In genomic region chr19:7488736-7489353, GRCh38 we compare ENCODE assay signal across 8 cellular contexts. TPM values are rescaled to one million over a fixed set of nuclear protein-coding genes. Genes with fewer than 3 reads are reported as not detected.
DNase-seq lines count a peak whose midpoint lies in the region; ATAC-seq and TF ChIP-seq lines count a peak whose summit lies in the region.

TSS of gene PEX11G (minus strand) at chr19:7489035. CDS start at chr19:7489010, 25 bp downstream.

- H3K36me3 ChIP-seq in endocrine pancreas (ENCODE audit: control insufficient read depth, insufficient read depth, low read length) = no peaks in the 10 kb centered on the region

- no peak for TF ChIP-seq CTCF in GM10248 (IDR thresholded peaks at IDR 0.05; ENCODE audit: control extremely low read depth, extremely low read depth, low read depth, missing control alignments)

- POLR2A ChIA-PET in GM10248 (lab: Yijun Ruan, JAX) = interaction anchor here (0.5 kb wide), 1 partner anchor 18 kb away, joined by 4 read pairs; no protein-coding TSS in a partner anchor

- H3K9me3 ChIP-seq in endocrine pancreas (ENCODE audit: control insufficient read depth, low read length) = no peaks in the 10 kb centered on the region

- CTCF ChIA-PET in GM10248 (lab: Yijun Ruan, JAX) = interaction anchor here (0.7 kb wide), 1 partner anchor 8 kb away, joined by 4 read pairs; a partner anchor contains a TSS

- H3K4me3 ChIP-seq in endocrine pancreas (ENCODE audit: control insufficient read depth, insufficient read depth, low read length) = peak within 1 kb of the TSS; percentile 78

- H3K9ac ChIP-seq in endocrine pancreas (ENCODE audit: control insufficient read depth, insufficient read depth, low read length) = peak within 1 kb of the TSS; percentile 96

- DNase-seq in GM10248 (ENCODE audit: extremely low spot score) (peak; percentile 99), NCI-H774 (lab: John Stamatoyannopoulos, UW) (peak; percentile 92), mesenteric fat pad (ENCODE audit: low spot score) (peak; percentile 98)
- DNase-seq in activated CD8-positive, alpha-beta memory T cell treated with anti-CD3 and anti-CD28 coated beads, Interleukin-2, amount 50 U/mL, for 1 hour (ENCODE audit: extremely low read depth) = peak; percentile 50
- DNase-seq in stimulated activated CD8-positive, alpha-beta memory T cell treated with anti-CD3 and anti-CD28 coated beads, Interleukin-12 subunit alpha, Interleukin-12 subunit beta, amount 100 ng/mL, for 4 hours (ENCODE audit: low read depth) = peak; percentile 86

- no peaks in the 10 kb centered on the region for H3K27me3 ChIP-seq in endocrine pancreas (ENCODE audit: control insufficient read depth, insufficient read depth, low read length)

- no peaks in the 10 kb centered on the region for H3K4me1 ChIP-seq in endocrine pancreas (ENCODE audit: control insufficient read depth, insufficient read depth, low read length)

- ATAC-seq in HG03280 (IDR thresholded peaks at IDR 0.05; ENCODE audit: unreplicated experiment) = peak; percentile 91
- no peak for ATAC-seq in GM18858 (IDR thresholded peaks at IDR 0.05; ENCODE audit: unreplicated experiment)

RNA-seq across cellular contexts. Expression of gene PEX11G, which starts in this region (rescaled TPM):
- total RNA-seq in mesenteric fat pad = 3.5 TPM
